ENCODE assay signal across 12 cellular contexts in the genomic region with DNA sequence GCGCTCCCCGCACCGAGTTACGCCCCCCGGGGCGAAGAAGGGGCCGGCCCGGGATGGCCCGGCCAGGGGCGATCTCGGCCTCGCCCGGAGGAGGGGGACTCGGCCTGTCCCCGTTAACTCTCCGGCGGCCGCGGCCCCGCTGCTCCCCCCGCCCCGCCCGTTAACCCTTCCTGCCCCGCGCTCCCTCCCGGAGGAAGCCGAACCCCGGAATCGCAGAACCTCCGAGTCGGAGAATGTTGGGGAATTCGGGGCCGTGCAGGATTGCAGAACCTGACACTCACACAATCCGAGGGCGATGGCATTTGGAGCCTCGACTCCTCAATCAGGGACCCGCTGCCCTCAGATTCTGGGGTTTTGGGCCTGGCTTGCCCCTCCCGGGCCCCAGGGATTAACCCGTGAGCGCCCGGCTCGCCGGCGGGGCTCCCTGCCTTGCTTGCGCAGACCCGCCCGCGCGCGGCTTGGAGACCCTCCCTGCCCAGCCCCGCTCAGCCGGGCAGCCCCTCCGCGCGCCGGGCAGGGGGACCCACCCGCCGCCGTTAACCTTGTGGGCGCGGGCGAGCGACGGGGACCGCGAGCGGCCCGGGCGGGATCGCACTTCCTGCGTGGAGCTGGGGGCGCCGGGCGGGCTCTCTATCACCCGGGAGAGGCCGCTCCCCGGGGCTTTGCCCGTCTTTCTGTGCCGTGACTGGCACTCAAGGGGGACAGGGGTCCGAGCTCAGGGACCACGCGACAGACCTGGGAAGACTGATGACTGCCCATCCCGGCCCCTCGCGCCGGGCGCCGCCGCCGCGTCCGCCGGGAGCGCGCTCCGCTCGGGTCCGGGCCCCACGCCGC. TPM values are rescaled to one million over a fixed set of nuclear protein-coding genes. Genes with fewer than 3 reads are reported as not detected.
DNase-seq lines count a peak whose midpoint lies in the region; ATAC-seq, FAIRE-seq and TF ChIP-seq lines count a peak whose summit lies in the region.
"Had no signal": no experiment of that assay in that cellular context is flagged by ENCODE, and none has a peak within 500 bp of the region (broad histone marks: within the 10 kb centered on the region; RNA-seq: fewer than 3 reads in every experiment).

No MANE protein-coding gene starts in this region.

- H3K4me3 Mint-ChIP-seq in stimulated activated effector memory CD8-positive, alpha-beta T cell treated with anti-CD3 and anti-CD28 coated beads, Interleukin-12 subunit alpha, Interleukin-12 subunit beta, amount 100 ng/mL, for 72 hours: peak overlapping the region; percentile 30

- H3K9ac ChIP-seq in HUES6 (ENCODE audit: low read length) (no peak overlapping the region), adipocyte (ENCODE audit: low read length) (no peak overlapping the region), keratinocyte (ENCODE audit: control insufficient read depth, extremely low read depth, insufficient read depth, low read length) (no peak overlapping the region)

- H3K9me3 Mint-ChIP-seq in stimulated activated effector memory CD8-positive, alpha-beta T cell treated with anti-CD3 and anti-CD28 coated beads, Interleukin-12 subunit alpha, Interleukin-12 subunit beta, amount 100 ng/mL, for 72 hours: no peaks in the 10 kb centered on the region
- H3K9me3 Mint-ChIP-seq: nephron had no signal

- dilution Hi-C loops in keratinocyte (cut with MboI; ENCODE audit: extremely low pct_ligation_motif_present, low sequenced_read_pairs): no loop called here

- H3K36me3 ChIP-seq in HUES6 (ENCODE audit: control insufficient read depth, insufficient read depth, low read length) (no peaks in the 10 kb centered on the region), adipocyte (ENCODE audit: control insufficient read depth, insufficient read depth, low read length, severe bottlenecking) (no peaks in the 10 kb centered on the region), keratinocyte (ENCODE audit: control insufficient read depth in 2 of 2, extremely low read depth in 1 of 2, insufficient read depth in 2 of 2, low read length in 2 of 2) (no peaks in the 10 kb centered on the region)

- H3K4me1 ChIP-seq in HUES6 (ENCODE audit: control insufficient read depth, insufficient read depth, low read length): peaks cover 22% of the 10 kb centered on the region
- H3K4me1 ChIP-seq in adipocyte (ENCODE audit: control insufficient read depth, insufficient read depth, low read length): no peaks in the 10 kb centered on the region
- no peaks in the 10 kb centered on the region for H3K4me1 ChIP-seq in keratinocyte (ENCODE audit: control insufficient read depth, extremely low read depth, insufficient read depth, low read length)

- H3K79me2 ChIP-seq in keratinocyte (ENCODE audit: control insufficient read depth, insufficient read depth, low read length): no peaks in the 10 kb centered on the region

- H3K4me3 ChIP-seq in HUES6 (ENCODE audit: low read depth, low read length): peak overlapping the region; percentile 66
- peak overlapping the region; percentile 50 for H3K4me3 ChIP-seq in adipocyte (ENCODE audit: low read length)
- no peak overlapping the region for H3K4me3 ChIP-seq in keratinocyte (ENCODE audit: control insufficient read depth in 2 of 3, extremely low read depth in 1 of 3, insufficient read depth in 2 of 3, low read depth in 1 of 3, low read length in 3 of 3)

- DNase-seq in adipocyte (ENCODE audit: low read depth): peak; percentile 26
- DNase-seq in keratinocyte (ENCODE audit: low read depth, low spot score): no peak
- DNase-seq in stimulated activated effector memory CD8-positive, alpha-beta T cell treated with anti-CD3 and anti-CD28 coated beads, Interleukin-12 subunit alpha, Interleukin-12 subunit beta, amount 100 ng/mL, for 72 hours (ENCODE audit: low spot score in 2 of 2): no peak
- no peak for DNase-seq in NCI-H510A treated with DMSO at 0.1 percent for 48 hours (lab: John Stamatoyannopoulos, UW)
- no peak for DNase-seq in NCI-H1105 treated with DMSO at 0.1 percent for 48 hours (lab: John Stamatoyannopoulos, UW)
- DNase-seq in NOMO-1 treated with DMSO at 0.1 percent for 48 hours (lab: John Stamatoyannopoulos, UW; ENCODE audit: unreplicated experiment): no peak
- DNase-seq: activated CD8-positive, alpha-beta memory T cell treated with anti-CD3 and anti-CD28 coated beads, Interleukin-2, amount 50 U/mL, for 4 hours; KG1; stimulated activated naive CD8-positive, alpha-beta T cell treated with anti-CD3 and anti-CD28 coated beads, Interleukin-15, Interleukin-2, amounts not matched to agents 100 U/mL and 50 U/mL, for 24 hours had no signal

- H3K4me1 Mint-ChIP-seq in stimulated activated effector memory CD8-positive, alpha-beta T cell treated with anti-CD3 and anti-CD28 coated beads, Interleukin-12 subunit alpha, Interleukin-12 subunit beta, amount 100 ng/mL, for 72 hours: peaks cover 14% of the 10 kb centered on the region

- TF ChIP-seq CTCF in keratinocyte (optimal IDR thresholded peaks at IDR 0.05 in 1 of 3, IDR thresholded peaks at IDR 0.05 in 1 of 3, conservative IDR thresholded peaks at IDR 0.05 in 1 of 3; ENCODE audit: extremely low read depth in 1 of 3, insufficient read depth in 2 of 3, low read length in 3 of 3): no peak

- no peak overlapping the region for H3K27ac Mint-ChIP-seq in stimulated activated effector memory CD8-positive, alpha-beta T cell treated with anti-CD3 and anti-CD28 coated beads, Interleukin-12 subunit alpha, Interleukin-12 subunit beta, amount 100 ng/mL, for 72 hours
- H3K27ac Mint-ChIP-seq: nephron had no signal

- H3K9me1 ChIP-seq in keratinocyte (ENCODE audit: control insufficient read depth, extremely low read depth, insufficient read depth, low read length): no peaks in the 10 kb centered on the region

- no peak for FAIRE-seq in keratinocyte (lab: Jason Lieb, UNC)

- H3K27ac ChIP-seq in HUES6 (ENCODE audit: low read depth, low read length): no peak overlapping the region
- H3K27ac ChIP-seq in keratinocyte (ENCODE audit: control insufficient read depth, insufficient read depth, low read length): no peak overlapping the region
- H3K27ac ChIP-seq: epithelial cell of prostate had no signal

- H3K27me3 ChIP-seq in HUES6 (ENCODE audit: control insufficient read depth, insufficient read depth, low read length): peaks cover 88% of the 10 kb centered on the region
- H3K27me3 ChIP-seq in adipocyte (replicated peaks; ENCODE audit: control insufficient read depth, insufficient read depth, low read length): peaks cover 48% of the 10 kb centered on the region
- H3K27me3 ChIP-seq in keratinocyte (ENCODE audit: control insufficient read depth, extremely low read depth, insufficient read depth, low read length): peaks cover 52% of the 10 kb centered on the region

- H3K4me2 ChIP-seq in keratinocyte (ENCODE audit: control insufficient read depth, extremely low read depth, insufficient read depth, low read depth, low read length): peak overlapping the region; percentile 37

- H3K9me3 ChIP-seq in HUES6 (ENCODE audit: control insufficient read depth, insufficient read depth, low read depth, low read length): no peaks in the 10 kb centered on the region
- H3K9me3 ChIP-seq in adipocyte (ENCODE audit: control insufficient read depth, low read length): no peaks in the 10 kb centered on the region
- no peaks in the 10 kb centered on the region for H3K9me3 ChIP-seq in keratinocyte (ENCODE audit: control insufficient read depth, low read depth, low read length)

- H4K20me1 ChIP-seq in keratinocyte (ENCODE audit: control insufficient read depth, extremely low read depth, insufficient read depth, low read length): no peaks in the 10 kb centered on the region

- no peak for ATAC-seq in stimulated activated effector memory CD8-positive, alpha-beta T cell treated with anti-CD3 and anti-CD28 coated beads, Interleukin-12 subunit alpha, Interleukin-12 subunit beta, amount 100 ng/mL, for 72 hours
- ATAC-seq: stimulated activated naive CD8-positive, alpha-beta T cell treated with anti-CD3 and anti-CD28 coated beads, Interleukin-15, Interleukin-2, amounts not matched to agents 100 U/mL and 50 U/mL, for 24 hours had no signal

- no peaks in the 10 kb centered on the region for H3K36me3 Mint-ChIP-seq in stimulated activated effector memory CD8-positive, alpha-beta T cell treated with anti-CD3 and anti-CD28 coated beads, Interleukin-12 subunit alpha, Interleukin-12 subunit beta, amount 100 ng/mL, for 72 hours

- H2AFZ ChIP-seq in keratinocyte (ENCODE audit: control insufficient read depth, low read length): no peak overlapping the region

RNA-seq across cellular contexts. Expression of a gene that starts 18.8 kb away (rescaled TPM):
- polyA plus RNA-seq in keratinocyte: 0.25 to 0.41 TPM (median 0.28 TPM) in 3 replicates
- polyA plus RNA-seq in keratinocyte (2011; ENCODE audit: low read depth): not detected
- polyA plus RNA-seq in keratinocyte (2011; cell fraction: cytosol; rRNA removed): 0.19 and 0.95 TPM in 2 replicates
- 1.0 and 1.1 TPM in 2 replicates for polyA plus RNA-seq in keratinocyte (2011; cell fraction: nucleus; rRNA removed)
- polyA plus RNA-seq in keratinocyte (2012; ENCODE audit: low replicate concordance): 0.22 and 0.31 TPM in 2 replicates
- polyA minus RNA-seq in keratinocyte: 0.03 to 1.6 TPM (median 0.06 TPM) in 3 replicates
- not detected for polyA minus RNA-seq in keratinocyte (2011; cell fraction: cytosol; rRNA and poly(A)+ RNA removed)
- polyA minus RNA-seq in keratinocyte (2011; cell fraction: nucleus; rRNA and poly(A)+ RNA removed): 0.31 and 0.42 TPM in 2 replicates

Comparison
In these comparisons a context has a peak if more than half of its experiments do, and no peak if none do; other contexts are left out.
1. H3K4me3 ChIP-seq: peak in HUES6 (single experiment) and adipocyte (single experiment); none in keratinocyte (0 of 3).